In the genomic region with DNA sequence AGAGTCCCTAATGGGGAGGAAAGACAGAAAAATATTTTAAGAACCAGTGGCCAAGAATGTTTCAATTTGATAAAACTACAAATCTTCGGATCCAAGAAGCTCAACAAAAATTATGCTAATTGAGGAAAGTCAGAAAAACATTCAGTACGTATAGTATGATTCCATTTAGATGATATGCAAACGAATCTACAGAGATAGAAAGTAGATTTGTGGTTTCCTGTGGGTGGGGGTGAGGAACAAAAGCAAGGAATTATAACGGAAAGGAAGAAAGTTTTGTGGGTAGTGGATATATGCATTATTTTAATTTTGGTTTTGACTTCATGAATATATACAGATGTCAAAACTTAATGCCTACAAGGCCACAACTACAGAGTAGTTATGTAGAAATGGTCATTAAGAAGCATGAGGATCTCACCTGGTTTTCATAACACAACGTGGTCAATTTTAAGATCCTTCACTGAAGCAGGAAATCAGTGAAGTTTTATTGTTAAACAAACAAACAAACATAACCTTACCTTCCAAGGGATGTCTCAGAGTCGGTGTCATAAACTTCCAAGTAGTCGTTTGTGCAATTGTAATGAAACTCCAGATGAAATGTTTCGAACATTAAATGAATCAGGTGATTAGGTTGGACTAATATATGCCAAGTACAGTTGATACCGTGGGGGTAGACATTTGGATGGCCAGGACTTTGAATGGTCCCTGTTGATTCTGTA, we compare ENCODE assay signal across 1 cellular context.
TF ChIP-seq lines count a peak whose summit lies in the region.

No MANE protein-coding gene starts in this region.

TF ChIP-seq in IMR-90, 13 proteins besides CTCF, POLR2A, EP300 and RAD21:
- TF ChIP-seq, protein P1, sequence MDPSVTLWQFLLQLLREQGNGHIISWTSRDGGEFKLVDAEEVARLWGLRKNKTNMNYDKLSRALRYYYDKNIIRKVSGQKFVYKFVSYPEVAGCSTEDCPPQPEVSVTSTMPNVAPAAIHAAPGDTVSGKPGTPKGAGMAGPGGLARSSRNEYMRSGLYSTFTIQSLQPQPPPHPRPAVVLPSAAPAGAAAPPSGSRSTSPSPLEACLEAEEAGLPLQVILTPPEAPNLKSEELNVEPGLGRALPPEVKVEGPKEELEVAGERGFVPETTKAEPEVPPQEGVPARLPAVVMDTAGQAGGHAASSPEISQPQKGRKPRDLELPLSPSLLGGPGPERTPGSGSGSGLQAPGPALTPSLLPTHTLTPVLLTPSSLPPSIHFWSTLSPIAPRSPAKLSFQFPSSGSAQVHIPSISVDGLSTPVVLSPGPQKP (IDR thresholded peaks at IDR 0.05; ENCODE audit: borderline replicate concordance, low read depth, low read length): no peak
- no peak for TF ChIP-seq RFX5 (IDR thresholded peaks at IDR 0.05; ENCODE audit: low read depth, low read length)
- TF ChIP-seq, protein P2, sequence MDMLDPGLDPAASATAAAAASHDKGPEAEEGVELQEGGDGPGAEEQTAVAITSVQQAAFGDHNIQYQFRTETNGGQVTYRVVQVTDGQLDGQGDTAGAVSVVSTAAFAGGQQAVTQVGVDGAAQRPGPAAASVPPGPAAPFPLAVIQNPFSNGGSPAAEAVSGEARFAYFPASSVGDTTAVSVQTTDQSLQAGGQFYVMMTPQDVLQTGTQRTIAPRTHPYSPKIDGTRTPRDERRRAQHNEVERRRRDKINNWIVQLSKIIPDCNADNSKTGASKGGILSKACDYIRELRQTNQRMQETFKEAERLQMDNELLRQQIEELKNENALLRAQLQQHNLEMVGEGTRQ (IDR thresholded peaks at IDR 0.05; ENCODE audit: low read depth, low read length): no peak
- TF ChIP-seq MXI1 (IDR thresholded peaks at IDR 0.05; ENCODE audit: borderline replicate concordance, low read depth, low read length): no peak
- TF ChIP-seq BHLHE40 (IDR thresholded peaks at IDR 0.05; ENCODE audit: low read depth, low read length): no peak
- no peak for TF ChIP-seq NFE2L2 (IDR thresholded peaks at IDR 0.05; ENCODE audit: low read depth, low read length)
- TF ChIP-seq RCOR1 (IDR thresholded peaks at IDR 0.05; ENCODE audit: insufficient replicate concordance, low read length): no peak
- TF ChIP-seq CHD1 (IDR thresholded peaks at IDR 0.05; ENCODE audit: low read depth, low read length): no peak
- TF ChIP-seq CEBPB (IDR thresholded peaks at IDR 0.05; ENCODE audit: low read depth, low read length): no peak
- no peak for TF ChIP-seq MAFK (IDR thresholded peaks at IDR 0.05; ENCODE audit: low read depth, low read length)
- no peak for TF ChIP-seq MAZ (IDR thresholded peaks at IDR 0.05; ENCODE audit: borderline replicate concordance, low read depth, low read length)
- TF ChIP-seq FOS (IDR thresholded peaks at IDR 0.05; ENCODE audit: low read depth, low read length): no peak
- no peak for TF ChIP-seq SMC3 (IDR thresholded peaks at IDR 0.05; ENCODE audit: low read depth, low read length)
